ENCODE assay signal across 8 cellular contexts in the genomic region with DNA sequence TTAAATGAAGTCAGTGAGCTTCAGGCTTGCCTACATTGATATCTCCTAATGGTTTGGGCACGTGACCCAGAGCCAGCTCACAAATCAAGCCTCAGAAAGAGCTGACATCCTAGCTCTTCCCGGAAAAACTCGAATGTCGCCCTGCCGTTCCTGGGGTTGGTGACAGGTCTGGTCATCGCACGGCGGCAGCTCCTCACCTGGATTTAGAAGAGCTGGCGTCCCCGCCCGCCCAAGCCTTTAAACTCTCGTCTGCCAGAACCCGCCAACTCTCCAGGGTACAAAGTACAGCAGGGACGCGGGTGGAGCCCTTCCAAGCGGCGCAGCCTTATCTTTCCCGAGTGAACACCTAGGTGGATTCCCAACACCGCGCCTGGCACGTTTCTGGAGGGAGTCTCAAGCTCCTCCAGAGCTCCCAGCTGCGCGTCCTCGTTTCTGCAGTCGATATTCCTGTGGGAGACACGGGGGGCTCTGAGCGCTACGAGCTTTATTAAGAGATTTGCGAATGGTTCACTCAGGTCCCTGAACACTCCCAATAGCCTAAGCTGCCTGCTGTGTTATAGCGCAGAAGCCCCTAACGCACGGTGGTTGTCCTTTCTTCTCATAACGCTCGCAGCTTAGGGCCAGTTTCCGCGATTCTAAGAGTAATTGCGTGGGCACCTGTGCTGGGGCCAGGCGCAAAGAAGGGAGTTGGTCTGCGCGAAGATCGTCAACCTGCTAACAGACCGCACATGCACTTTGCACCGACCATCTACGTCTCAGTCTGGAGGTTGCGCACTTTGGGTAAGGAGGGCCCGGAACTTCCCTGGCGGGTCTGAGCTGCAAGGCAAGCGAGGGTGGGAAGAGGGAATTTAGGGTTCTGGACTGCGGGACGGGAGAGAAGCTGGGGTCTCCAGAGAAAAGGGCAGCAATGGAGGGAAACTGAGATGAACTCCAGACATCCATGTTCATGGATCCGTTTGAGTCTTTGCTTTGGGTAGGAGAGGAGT. TPM values are rescaled to one million over a fixed set of nuclear protein-coding genes. Genes with fewer than 3 reads are reported as not detected.
DNase-seq lines count a peak whose midpoint lies in the region; ATAC-seq and TF ChIP-seq lines count a peak whose summit lies in the region.

Gene SSTR1 (plus strand): TSS at position 75 of the 986 bp plus-strand sequence. CDS start 1,486 bp downstream, outside the sequence.

- H3K36me3 Mint-ChIP-seq in glutamatergic neuron (ENCODE audit: unreplicated experiment): peaks cover 9% of the 10 kb centered on the region
- H3K36me3 Mint-ChIP-seq in osteocyte (ENCODE audit: unreplicated experiment): no peaks in the 10 kb centered on the region

- H2BK120ac ChIP-seq in trophoblast cell (ENCODE audit: insufficient read depth, low read length, poor library complexity): no peak within 1 kb of the TSS

- peaks cover 30% of the 10 kb centered on the region for H3K27me3 Mint-ChIP-seq in glutamatergic neuron (ENCODE audit: unreplicated experiment)
- H3K27me3 Mint-ChIP-seq in osteocyte (ENCODE audit: unreplicated experiment): peaks cover 49% of the 10 kb centered on the region

- no peak within 1 kb of the TSS for H3K18ac ChIP-seq in trophoblast cell (ENCODE audit: low read length)

- peaks cover 0 to 14% (median 0%) of the 10 kb centered on the region in 4 donors for H3K4me1 ChIP-seq in Peyer's patch
- H3K4me1 ChIP-seq in trophoblast cell (ENCODE audit: control insufficient read depth in 1 of 2, insufficient read depth in 2 of 2, low read length in 2 of 2): peaks cover 9 to 14% of the 10 kb centered on the region in 2 experiments

- no peak within 1 kb of the TSS for H3K4ac ChIP-seq in trophoblast cell (ENCODE audit: low read depth, low read length)

- H3K4me1 Mint-ChIP-seq in glutamatergic neuron (ENCODE audit: low read depth, unreplicated experiment) (peaks cover 22% of the 10 kb centered on the region), osteocyte (ENCODE audit: unreplicated experiment) (no peaks in the 10 kb centered on the region)

- H3K79me1 ChIP-seq in trophoblast cell (ENCODE audit: low read length): no peaks in the 10 kb centered on the region

- peak within 1 kb of the TSS in 3 of 4 donors; percentile 33 to 72 (median 71) for H3K4me3 ChIP-seq in Peyer's patch
- H3K4me3 ChIP-seq in trophoblast cell (ENCODE audit: low read depth, low read length): no peak within 1 kb of the TSS

- H3K27ac Mint-ChIP-seq in glutamatergic neuron (ENCODE audit: unreplicated experiment) (no peak within 1 kb of the TSS), osteocyte (ENCODE audit: unreplicated experiment) (no peak within 1 kb of the TSS)

- DNase-seq in DMS 273 (lab: John Stamatoyannopoulos, UW; ENCODE audit: unreplicated experiment) (peak; percentile 59), Peyer's patch (peak in 2 of 3 donors; percentile 91 to 92), glutamatergic neuron (peak; percentile 32), trophoblast cell (no peak), kidney glomerular epithelial cell (lab: John Stamatoyannopoulos, UW) (no peak), osteocyte (ENCODE audit: extremely low spot score, unreplicated experiment) (no peak), NCI-H187 treated with DMSO at 0.1 percent for 48 hours (lab: John Stamatoyannopoulos, UW) (no peak)

- ATAC-seq in HG02798 (IDR thresholded peaks at IDR 0.05; ENCODE audit: poor library complexity, unreplicated experiment): no peak

- H3K79me2 ChIP-seq in trophoblast cell (ENCODE audit: control insufficient read depth, insufficient read depth, low read length, poor library complexity): no peaks in the 10 kb centered on the region

- no peak within 1 kb of the TSS for H3K14ac ChIP-seq in trophoblast cell (ENCODE audit: low read length)

- H2AK5ac ChIP-seq in trophoblast cell (ENCODE audit: low read length): no peak within 1 kb of the TSS

- no peak within 1 kb of the TSS for H2AFZ ChIP-seq in trophoblast cell (ENCODE audit: insufficient read depth, low read length, poor library complexity)

- H2BK5ac ChIP-seq in trophoblast cell (ENCODE audit: low read depth, low read length, poor library complexity): no peak within 1 kb of the TSS

- H2BK12ac ChIP-seq in trophoblast cell (ENCODE audit: low read length): no peak within 1 kb of the TSS

- no peaks in the 10 kb centered on the region for H3K36me3 ChIP-seq in Peyer's patch
- no peaks in the 10 kb centered on the region for H3K36me3 ChIP-seq in trophoblast cell (ENCODE audit: control insufficient read depth in 1 of 2, insufficient read depth in 2 of 2, low read length in 2 of 2)

- no peak within 1 kb of the TSS for H4K91ac ChIP-seq in trophoblast cell (ENCODE audit: low read depth, low read length)

- no peak within 1 kb of the TSS for H3K9ac ChIP-seq in trophoblast cell (ENCODE audit: low read length)

- H3K4me2 ChIP-seq in trophoblast cell (ENCODE audit: low read length): peak within 1 kb of the TSS; percentile 53

- H3K9me3 ChIP-seq in Peyer's patch (no peaks in the 10 kb centered on the region), trophoblast cell (ENCODE audit: insufficient read depth, low read depth, low read length) (peaks cover 16% of the 10 kb centered on the region)

- peak within 1 kb of the TSS; percentile 56 for H3K23ac ChIP-seq in trophoblast cell (ENCODE audit: low read length)

- H3K4me3 Mint-ChIP-seq in glutamatergic neuron (ENCODE audit: unreplicated experiment) (peak within 1 kb of the TSS; percentile 95), osteocyte (ENCODE audit: unreplicated experiment) (no peak within 1 kb of the TSS)

- no CpG with 5 or more reads among the region's 51 CpGs for WGBS in trophoblast cell (ENCODE audit: extremely low coverage, insufficient coverage, insufficient read length)

- no peak within 1 kb of the TSS for H4K12ac ChIP-seq in trophoblast cell (ENCODE audit: low read depth, low read length)

- H3K27me3 ChIP-seq in Peyer's patch: no peaks in the 10 kb centered on the region
- peaks cover 49% of the 10 kb centered on the region for H3K27me3 ChIP-seq in trophoblast cell (ENCODE audit: insufficient read depth, low read length)

- TF ChIP-seq POLR2A in Peyer's patch (IDR thresholded peaks at IDR 0.05): peak in 1 of 2 donors; percentile 48

- peak within 1 kb of the TSS in 3 of 4 donors; percentile 78 to 96 (median 95) for H3K27ac ChIP-seq in Peyer's patch
- no peak within 1 kb of the TSS for H3K27ac ChIP-seq in trophoblast cell (ENCODE audit: low read depth, low read length)

- TF ChIP-seq CTCF in Peyer's patch (IDR thresholded peaks at IDR 0.05) (no peak), glutamatergic neuron (IDR thresholded peaks at IDR 0.05; ENCODE audit: partially characterized antibody, unreplicated experiment) (no peak), osteocyte (IDR thresholded peaks at IDR 0.05) (no peak)

- no peak within 1 kb of the TSS for H4K8ac ChIP-seq in trophoblast cell (ENCODE audit: low read depth, low read length)

- peaks cover 11% of the 10 kb centered on the region for H3K9me3 Mint-ChIP-seq in glutamatergic neuron (ENCODE audit: unreplicated experiment)
- H3K9me3 Mint-ChIP-seq in osteocyte (ENCODE audit: unreplicated experiment): peaks cover 7% of the 10 kb centered on the region

RNA-seq across cellular contexts. Expression of gene SSTR1, which starts in this region (rescaled TPM):
- total RNA-seq in Peyer's patch (10 to 100 TPM in 2 of 4 donors, 1 to 10 TPM in 2; 2.5 to 13.1 (median 9.8) TPM), glutamatergic neuron (ENCODE audit: unreplicated experiment) (8.2 TPM), osteocyte (not detected in 2 replicates)
- 0.01 TPM in 1 of 2 replicates, not detected in the other for polyA plus RNA-seq in trophoblast cell (2013)

Comparison
In these comparisons a context has a peak if more than half of its experiments do, and no peak if none do; other contexts are left out.
1. DNase-seq: peak in DMS 273 (single experiment), Peyer's patch (2 of 3) and glutamatergic neuron (single experiment); none in trophoblast cell (0 of 2), kidney glomerular epithelial cell (single experiment), osteocyte (single experiment) and NCI-H187 treated with DMSO at 0.1 percent for 48 hours (single experiment).